Comparison of ENCODE assay signal across 8 cellular contexts in genomic region chr19:35745328-35746086, GRCh38.
DNase-seq lines count a peak whose midpoint lies in the region; ATAC-seq and TF ChIP-seq lines count a peak whose summit lies in the region.

TSS of gene PSENEN (plus strand) at chr19:35745651. CDS start at chr19:35745931, 280 bp downstream.
TSS of gene U2AF1L4 (minus strand) at chr19:35745418. CDS start at chr19:35745391, 27 bp downstream.

- TF ChIP-seq EP300 in Ishikawa (IDR thresholded peaks at IDR 0.05; ENCODE audit: borderline replicate concordance): no peak

- TF ChIP-seq RAD21 in Ishikawa (IDR thresholded peaks at IDR 0.05; ENCODE audit: low read depth): no peak

- peak; percentile 90 for DNase-seq in D341Med (ENCODE audit: low spot score)
- peak; percentile 100 for DNase-seq in OCI-M2 (lab: John Stamatoyannopoulos, UW; ENCODE audit: unreplicated experiment)
- peak; percentile 95 for DNase-seq in activated T-cell treated with anti-CD3 and anti-CD28 coated beads for 24 hours (ENCODE audit: low read depth)
- peak; percentile 74 for DNase-seq in epidermal melanocyte (ENCODE audit: insufficient read length, low spot score)
- DNase-seq in midbrain (lab: John Stamatoyannopoulos, UW): peak; percentile 100
- DNase-seq in stimulated activated CD8-positive, alpha-beta memory T cell treated with anti-CD3 and anti-CD28 coated beads, Interleukin-15, amount 100 ng/mL, for 48 hours (ENCODE audit: low read depth in 2 of 2): peak; percentile 96 to 97

- ATAC-seq in GM21529 (IDR thresholded peaks at IDR 0.05; ENCODE audit: unreplicated experiment): peak; percentile 33

TF ChIP-seq in Ishikawa, 13 proteins besides CTCF, POLR2A, EP300 and RAD21:
- TF ChIP-seq ZBTB7A (IDR thresholded peaks at IDR 0.05; ENCODE audit: low read depth): peak; percentile 85; the same call in 1 of the 2 replicates
- TF ChIP-seq NFIC (IDR thresholded peaks at IDR 0.05): no peak
- TF ChIP-seq TCF12 (IDR thresholded peaks at IDR 0.05; ENCODE audit: low read depth): peak; percentile 16; the same call in 1 of the 2 replicates
- no peak for TF ChIP-seq MAX (IDR thresholded peaks at IDR 0.05)
- no peak for TF ChIP-seq REST (IDR thresholded peaks at IDR 0.05; ENCODE audit: low read depth)
- no peak for TF ChIP-seq CEBPB (IDR thresholded peaks at IDR 0.05)
- TF ChIP-seq EGR1 (IDR thresholded peaks at IDR 0.05): peak; percentile 78
- TF ChIP-seq TEAD4 (IDR thresholded peaks at IDR 0.05): no peak
- peak; percentile 75 for TF ChIP-seq CREB1 (IDR thresholded peaks at IDR 0.05; ENCODE audit: low read depth)
- TF ChIP-seq TAF1 (IDR thresholded peaks at IDR 0.05; ENCODE audit: low read depth): peak; percentile 67; the same call in 1 of the 2 replicates
- no peak for TF ChIP-seq USF1 (IDR thresholded peaks at IDR 0.05)
- TF ChIP-seq FOXM1 (IDR thresholded peaks at IDR 0.05; ENCODE audit: borderline replicate concordance, low read depth): no peak
- peak; percentile 92 for TF ChIP-seq YY1 (IDR thresholded peaks at IDR 0.05; ENCODE audit: low read depth)

Comparison
In these comparisons a context has a peak if more than half of its experiments do, and no peak if none do; other contexts are left out.
1. Peak in every context shown above with its lines: DNase-seq and ATAC-seq.